In the genomic region with DNA sequence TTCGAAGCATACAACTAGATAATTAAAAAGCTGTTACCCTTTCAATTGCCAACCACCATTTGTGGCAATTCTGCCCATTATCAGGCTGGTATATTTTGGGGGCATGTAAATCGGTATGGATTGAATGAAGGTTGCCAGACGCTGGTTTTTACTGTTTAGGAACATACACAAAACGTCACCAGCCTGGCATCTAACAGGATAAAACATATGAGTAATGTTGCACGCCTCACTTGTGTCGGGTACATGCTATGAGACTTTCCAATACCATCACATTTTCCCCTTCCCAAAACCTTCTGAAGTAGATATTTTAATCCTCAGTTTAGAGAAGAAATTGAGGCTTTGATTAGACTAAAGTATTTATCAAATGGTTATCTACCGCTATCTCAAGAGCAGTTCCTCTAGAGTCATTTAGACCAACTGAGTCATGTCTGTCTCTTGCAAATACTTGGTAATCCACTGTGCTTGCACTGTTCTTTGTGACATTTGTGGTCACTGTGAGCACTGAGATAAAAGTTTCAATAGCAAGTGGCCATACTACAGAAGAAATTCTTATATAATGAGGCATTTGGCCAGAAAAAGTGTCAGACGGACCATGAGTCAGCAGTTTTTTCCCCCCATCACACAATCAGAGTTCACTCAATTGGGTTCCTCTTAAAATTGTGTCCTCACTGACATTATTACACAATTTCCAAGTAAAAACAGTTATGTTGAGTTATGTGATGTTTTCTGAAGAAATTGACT, we compare ENCODE assay signal across 19 cellular contexts.
"Had no signal": no experiment of that assay in that cellular context is flagged by ENCODE, and none has a peak within 500 bp of the region (broad histone marks: within the 10 kb centered on the region; RNA-seq: fewer than 3 reads in every experiment).

No MANE protein-coding gene starts in this region.

- H3K4me3 ChIP-seq: coronary artery, esophagus squamous epithelium, hepatocyte, lung, skin epidermis, transverse colon had no signal

- H3K4me2 ChIP-seq: hepatocyte had no signal

- H3K9ac ChIP-seq: parathyroid adenoma had no signal

- H3K4me1 ChIP-seq: esophagus squamous epithelium, parathyroid adenoma, transverse colon had no signal

- H2AFZ ChIP-seq: hepatocyte, parathyroid adenoma had no signal

- H3K36me3 ChIP-seq: esophagus squamous epithelium, transverse colon, WERI-Rb-1 had no signal

- ATAC-seq: activated CD8-positive, alpha-beta T cell treated with anti-CD3 and anti-CD28 coated beads for 36 hours had no signal

- H3K79me2 ChIP-seq: hepatocyte, parathyroid adenoma had no signal

- H3K27ac ChIP-seq: coronary artery, esophagus squamous epithelium, hepatocyte, parathyroid adenoma, skin epidermis, transverse colon, WERI-Rb-1 had no signal

- H3K9me3 ChIP-seq: esophagus squamous epithelium, transverse colon had no signal

- DNase-seq: activated CD8-positive, alpha-beta memory T cell treated with anti-CD3 and anti-CD28 coated beads, Interleukin-2, amount 50 U/mL, for 4 hours; activated CD8-positive, alpha-beta T cell treated with anti-CD3 and anti-CD28 coated beads for 36 hours; activated effector memory CD4-positive, alpha-beta T cell treated with anti-CD3 and anti-CD28 coated beads, Interleukin-2, amount 50 U/mL, for 16 hours; activated T-cell treated with anti-CD3 and anti-CD28 coated beads, Interleukin-2, amount 50 U/mL, for 48 hours; central memory CD4-positive, alpha-beta T cell; esophagus squamous epithelium; islet precursor cell; naive B cell; retina; stimulated activated CD4-positive, alpha-beta T cell treated with anti-CD3 and anti-CD28 coated beads, Interleukin-4, amount 100 ng/mL, for 24 hours; stimulated activated naive CD4-positive, alpha-beta T cell; substantia nigra; transverse colon; WERI-Rb-1 had no signal

- H3K27me3 ChIP-seq: esophagus squamous epithelium, hepatocyte, transverse colon had no signal
